Comparison of ENCODE assay signal across 8 cellular contexts in the genomic region with DNA sequence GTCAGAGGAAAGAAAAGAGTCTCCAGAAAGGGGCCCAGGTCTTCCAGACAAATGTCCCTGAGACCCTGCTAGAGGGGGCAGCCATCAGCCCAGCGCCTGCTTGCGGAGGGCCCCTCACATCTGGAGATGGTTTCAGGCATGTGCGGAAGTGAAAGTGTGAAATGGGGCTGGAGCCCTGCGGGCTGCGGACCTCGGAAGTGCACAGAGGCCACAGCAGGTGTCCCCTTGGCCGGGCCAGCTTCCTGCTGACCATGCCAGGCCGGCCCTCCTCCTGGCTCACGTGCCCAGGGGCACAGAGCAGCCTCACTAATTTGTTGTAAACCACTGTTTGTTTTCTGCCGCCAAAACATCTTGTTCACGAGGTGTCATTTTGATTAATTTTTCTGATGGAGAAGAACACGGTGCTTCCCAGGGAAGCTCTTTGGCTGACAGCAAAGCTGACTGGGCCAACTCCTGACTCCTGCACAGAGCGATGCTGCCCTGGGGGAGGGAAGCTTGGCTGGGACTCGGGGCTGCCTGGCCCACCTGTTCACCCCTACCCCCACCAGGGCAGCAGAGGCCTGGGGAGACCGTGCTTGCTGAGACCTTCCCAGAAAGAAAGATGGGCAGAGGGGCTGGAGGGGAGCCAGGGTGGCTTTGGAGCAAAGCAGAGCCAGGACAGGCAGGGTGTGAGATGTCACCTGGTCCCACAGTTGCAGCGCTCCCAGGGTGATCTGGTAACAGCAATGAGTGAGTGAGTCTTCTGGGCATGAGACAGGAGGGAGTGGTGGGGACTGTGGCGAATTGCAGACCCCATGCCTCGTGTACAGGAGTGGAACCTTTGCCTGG.
DNase-seq lines count a peak whose midpoint lies in the region; ATAC-seq, FAIRE-seq and TF ChIP-seq lines count a peak whose summit lies in the region.

No MANE protein-coding gene starts in this region.

- no peaks in the 10 kb centered on the region for H3K27me3 Mint-ChIP-seq in stimulated activated memory B cell treated with anti-CD40 and anti-IgM and Interleukin-4, amounts not matched to agents 10 μg/mL and 1 μg/mL and 100 μg/mL, for 72 hours

- DNase-seq in NOMO-1 treated with DMSO at 0.1 percent for 48 hours (lab: John Stamatoyannopoulos, UW; ENCODE audit: unreplicated experiment) (peak; percentile 45), germinal center (ENCODE audit: low spot score) (peak; percentile 43), HUDEP-2 (lab: John Stamatoyannopoulos, UW; ENCODE audit: unreplicated experiment in 76 of 76) (no peak), SIG-M5 treated with dmso at 0.1 percent for 504 hours (lab: John Stamatoyannopoulos, UW; ENCODE audit: unreplicated experiment) (no peak), D721Med (ENCODE audit: insufficient read length, low spot score) (no peak)

- TF ChIP-seq CTCF in D721Med (IDR thresholded peaks at IDR 0.05; ENCODE audit: insufficient read depth, missing control alignments) = no peak

- ATAC-seq in GM21619 (IDR thresholded peaks at IDR 0.05; ENCODE audit: unreplicated experiment) (peak; percentile 35), GM19328 (IDR thresholded peaks at IDR 0.05; ENCODE audit: unreplicated experiment) (no peak)
- peak; percentile 56 for ATAC-seq in stimulated activated memory B cell treated with anti-CD40 and anti-IgM and Interleukin-4, amounts not matched to agents 10 μg/mL and 1 μg/mL and 100 μg/mL, for 72 hours

- H3K4me3 Mint-ChIP-seq in stimulated activated memory B cell treated with anti-CD40 and anti-IgM and Interleukin-4, amounts not matched to agents 10 μg/mL and 1 μg/mL and 100 μg/mL, for 72 hours = peak overlapping the region; percentile 11

- peaks cover 49% of the 10 kb centered on the region for H3K36me3 Mint-ChIP-seq in stimulated activated memory B cell treated with anti-CD40 and anti-IgM and Interleukin-4, amounts not matched to agents 10 μg/mL and 1 μg/mL and 100 μg/mL, for 72 hours

- H3K4me1 Mint-ChIP-seq in stimulated activated memory B cell treated with anti-CD40 and anti-IgM and Interleukin-4, amounts not matched to agents 10 μg/mL and 1 μg/mL and 100 μg/mL, for 72 hours = peaks cover 46% of the 10 kb centered on the region

- H3K27ac Mint-ChIP-seq in stimulated activated memory B cell treated with anti-CD40 and anti-IgM and Interleukin-4, amounts not matched to agents 10 μg/mL and 1 μg/mL and 100 μg/mL, for 72 hours = peak overlapping the region; percentile 87

- FAIRE-seq in D721Med (lab: Jason Lieb, UNC) = no peak

- H3K9me3 Mint-ChIP-seq in stimulated activated memory B cell treated with anti-CD40 and anti-IgM and Interleukin-4, amounts not matched to agents 10 μg/mL and 1 μg/mL and 100 μg/mL, for 72 hours = no peaks in the 10 kb centered on the region

Comparison
In these comparisons a context has a peak if more than half of its experiments do, and no peak if none do; other contexts are left out.
1. DNase-seq: peak in NOMO-1 treated with DMSO at 0.1 percent for 48 hours (single experiment) and germinal center (single experiment); none in HUDEP-2 (0 of 76), SIG-M5 treated with dmso at 0.1 percent for 504 hours (single experiment) and D721Med (single experiment).